Comparison of ENCODE assay signal across 1 cellular context in the genomic region with DNA sequence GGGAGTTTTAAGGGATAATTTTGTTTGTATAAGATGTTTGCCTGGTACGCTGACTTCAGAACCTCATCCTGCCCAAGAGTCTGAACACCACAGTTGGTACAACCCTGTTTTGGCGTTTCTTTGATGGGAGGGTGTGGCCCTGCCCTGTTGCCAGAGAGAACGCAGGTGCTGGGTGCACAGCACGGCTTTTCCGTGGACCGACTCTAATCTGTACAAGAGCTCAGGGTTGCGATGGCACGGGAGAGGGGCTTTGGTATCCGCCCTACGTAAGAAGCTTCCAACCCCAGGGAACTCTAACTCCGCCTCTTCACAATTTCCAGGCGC.
TF ChIP-seq lines count a peak whose summit lies in the region.

No MANE protein-coding gene starts in this region.

TF ChIP-seq in HEK293, 187 proteins besides CTCF, POLR2A, EP300 and RAD21 (continued from another document):
- TF ChIP-seq, protein P1, sequence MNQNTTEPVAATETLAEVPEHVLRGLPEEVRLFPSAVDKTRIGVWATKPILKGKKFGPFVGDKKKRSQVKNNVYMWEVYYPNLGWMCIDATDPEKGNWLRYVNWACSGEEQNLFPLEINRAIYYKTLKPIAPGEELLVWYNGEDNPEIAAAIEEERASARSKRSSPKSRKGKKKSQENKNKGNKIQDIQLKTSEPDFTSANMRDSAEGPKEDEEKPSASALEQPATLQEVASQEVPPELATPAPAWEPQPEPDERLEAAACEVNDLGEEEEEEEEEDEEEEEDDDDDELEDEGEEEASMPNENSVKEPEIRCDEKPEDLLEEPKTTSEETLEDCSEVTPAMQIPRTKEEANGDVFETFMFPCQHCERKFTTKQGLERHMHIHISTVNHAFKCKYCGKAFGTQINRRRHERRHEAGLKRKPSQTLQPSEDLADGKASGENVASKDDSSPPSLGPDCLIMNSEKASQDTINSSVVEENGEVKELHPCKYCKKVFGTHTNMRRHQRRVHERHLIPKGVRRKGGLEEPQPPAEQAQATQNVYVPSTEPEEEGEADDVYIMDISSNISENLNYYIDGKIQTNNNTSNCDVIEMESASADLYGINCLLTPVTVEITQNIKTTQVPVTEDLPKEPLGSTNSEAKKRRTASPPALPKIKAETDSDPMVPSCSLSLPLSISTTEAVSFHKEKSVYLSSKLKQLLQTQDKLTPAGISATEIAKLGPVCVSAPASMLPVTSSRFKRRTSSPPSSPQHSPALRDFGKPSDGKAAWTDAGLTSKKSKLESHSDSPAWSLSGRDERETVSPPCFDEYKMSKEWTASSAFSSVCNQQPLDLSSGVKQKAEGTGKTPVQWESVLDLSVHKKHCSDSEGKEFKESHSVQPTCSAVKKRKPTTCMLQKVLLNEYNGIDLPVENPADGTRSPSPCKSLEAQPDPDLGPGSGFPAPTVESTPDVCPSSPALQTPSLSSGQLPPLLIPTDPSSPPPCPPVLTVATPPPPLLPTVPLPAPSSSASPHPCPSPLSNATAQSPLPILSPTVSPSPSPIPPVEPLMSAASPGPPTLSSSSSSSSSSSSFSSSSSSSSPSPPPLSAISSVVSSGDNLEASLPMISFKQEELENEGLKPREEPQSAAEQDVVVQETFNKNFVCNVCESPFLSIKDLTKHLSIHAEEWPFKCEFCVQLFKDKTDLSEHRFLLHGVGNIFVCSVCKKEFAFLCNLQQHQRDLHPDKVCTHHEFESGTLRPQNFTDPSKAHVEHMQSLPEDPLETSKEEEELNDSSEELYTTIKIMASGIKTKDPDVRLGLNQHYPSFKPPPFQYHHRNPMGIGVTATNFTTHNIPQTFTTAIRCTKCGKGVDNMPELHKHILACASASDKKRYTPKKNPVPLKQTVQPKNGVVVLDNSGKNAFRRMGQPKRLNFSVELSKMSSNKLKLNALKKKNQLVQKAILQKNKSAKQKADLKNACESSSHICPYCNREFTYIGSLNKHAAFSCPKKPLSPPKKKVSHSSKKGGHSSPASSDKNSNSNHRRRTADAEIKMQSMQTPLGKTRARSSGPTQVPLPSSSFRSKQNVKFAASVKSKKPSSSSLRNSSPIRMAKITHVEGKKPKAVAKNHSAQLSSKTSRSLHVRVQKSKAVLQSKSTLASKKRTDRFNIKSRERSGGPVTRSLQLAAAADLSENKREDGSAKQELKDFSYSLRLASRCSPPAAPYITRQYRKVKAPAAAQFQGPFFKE (tag by site-specific recombination; IDR thresholded peaks at IDR 0.05; ENCODE audit: borderline replicate concordance), result no peak
- TF ChIP-seq RBAK (tag by site-specific recombination; IDR thresholded peaks at IDR 0.05) (no peak), ZNF37A (tag by site-specific recombination; IDR thresholded peaks at IDR 0.05) (no peak), ZNF530 (tag by site-specific recombination; IDR thresholded peaks at IDR 0.05; ENCODE audit: low read depth) (no peak), ZNF600 (tag by site-specific recombination; IDR thresholded peaks at IDR 0.05) (0 out of 2 replicates have a peak, but pooled peaks have one; percentile 57), ZNF19 (tag by site-specific recombination; IDR thresholded peaks at IDR 0.05; ENCODE audit: low read depth) (no peak), ZNF24 (tag by site-specific recombination; IDR thresholded peaks at IDR 0.05) (no peak)
- TF ChIP-seq, protein P2, sequence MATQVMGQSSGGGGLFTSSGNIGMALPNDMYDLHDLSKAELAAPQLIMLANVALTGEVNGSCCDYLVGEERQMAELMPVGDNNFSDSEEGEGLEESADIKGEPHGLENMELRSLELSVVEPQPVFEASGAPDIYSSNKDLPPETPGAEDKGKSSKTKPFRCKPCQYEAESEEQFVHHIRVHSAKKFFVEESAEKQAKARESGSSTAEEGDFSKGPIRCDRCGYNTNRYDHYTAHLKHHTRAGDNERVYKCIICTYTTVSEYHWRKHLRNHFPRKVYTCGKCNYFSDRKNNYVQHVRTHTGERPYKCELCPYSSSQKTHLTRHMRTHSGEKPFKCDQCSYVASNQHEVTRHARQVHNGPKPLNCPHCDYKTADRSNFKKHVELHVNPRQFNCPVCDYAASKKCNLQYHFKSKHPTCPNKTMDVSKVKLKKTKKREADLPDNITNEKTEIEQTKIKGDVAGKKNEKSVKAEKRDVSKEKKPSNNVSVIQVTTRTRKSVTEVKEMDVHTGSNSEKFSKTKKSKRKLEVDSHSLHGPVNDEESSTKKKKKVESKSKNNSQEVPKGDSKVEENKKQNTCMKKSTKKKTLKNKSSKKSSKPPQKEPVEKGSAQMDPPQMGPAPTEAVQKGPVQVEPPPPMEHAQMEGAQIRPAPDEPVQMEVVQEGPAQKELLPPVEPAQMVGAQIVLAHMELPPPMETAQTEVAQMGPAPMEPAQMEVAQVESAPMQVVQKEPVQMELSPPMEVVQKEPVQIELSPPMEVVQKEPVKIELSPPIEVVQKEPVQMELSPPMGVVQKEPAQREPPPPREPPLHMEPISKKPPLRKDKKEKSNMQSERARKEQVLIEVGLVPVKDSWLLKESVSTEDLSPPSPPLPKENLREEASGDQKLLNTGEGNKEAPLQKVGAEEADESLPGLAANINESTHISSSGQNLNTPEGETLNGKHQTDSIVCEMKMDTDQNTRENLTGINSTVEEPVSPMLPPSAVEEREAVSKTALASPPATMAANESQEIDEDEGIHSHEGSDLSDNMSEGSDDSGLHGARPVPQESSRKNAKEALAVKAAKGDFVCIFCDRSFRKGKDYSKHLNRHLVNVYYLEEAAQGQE (tag by site-specific recombination; IDR thresholded peaks at IDR 0.05), result no peak
- TF ChIP-seq, protein P3, sequence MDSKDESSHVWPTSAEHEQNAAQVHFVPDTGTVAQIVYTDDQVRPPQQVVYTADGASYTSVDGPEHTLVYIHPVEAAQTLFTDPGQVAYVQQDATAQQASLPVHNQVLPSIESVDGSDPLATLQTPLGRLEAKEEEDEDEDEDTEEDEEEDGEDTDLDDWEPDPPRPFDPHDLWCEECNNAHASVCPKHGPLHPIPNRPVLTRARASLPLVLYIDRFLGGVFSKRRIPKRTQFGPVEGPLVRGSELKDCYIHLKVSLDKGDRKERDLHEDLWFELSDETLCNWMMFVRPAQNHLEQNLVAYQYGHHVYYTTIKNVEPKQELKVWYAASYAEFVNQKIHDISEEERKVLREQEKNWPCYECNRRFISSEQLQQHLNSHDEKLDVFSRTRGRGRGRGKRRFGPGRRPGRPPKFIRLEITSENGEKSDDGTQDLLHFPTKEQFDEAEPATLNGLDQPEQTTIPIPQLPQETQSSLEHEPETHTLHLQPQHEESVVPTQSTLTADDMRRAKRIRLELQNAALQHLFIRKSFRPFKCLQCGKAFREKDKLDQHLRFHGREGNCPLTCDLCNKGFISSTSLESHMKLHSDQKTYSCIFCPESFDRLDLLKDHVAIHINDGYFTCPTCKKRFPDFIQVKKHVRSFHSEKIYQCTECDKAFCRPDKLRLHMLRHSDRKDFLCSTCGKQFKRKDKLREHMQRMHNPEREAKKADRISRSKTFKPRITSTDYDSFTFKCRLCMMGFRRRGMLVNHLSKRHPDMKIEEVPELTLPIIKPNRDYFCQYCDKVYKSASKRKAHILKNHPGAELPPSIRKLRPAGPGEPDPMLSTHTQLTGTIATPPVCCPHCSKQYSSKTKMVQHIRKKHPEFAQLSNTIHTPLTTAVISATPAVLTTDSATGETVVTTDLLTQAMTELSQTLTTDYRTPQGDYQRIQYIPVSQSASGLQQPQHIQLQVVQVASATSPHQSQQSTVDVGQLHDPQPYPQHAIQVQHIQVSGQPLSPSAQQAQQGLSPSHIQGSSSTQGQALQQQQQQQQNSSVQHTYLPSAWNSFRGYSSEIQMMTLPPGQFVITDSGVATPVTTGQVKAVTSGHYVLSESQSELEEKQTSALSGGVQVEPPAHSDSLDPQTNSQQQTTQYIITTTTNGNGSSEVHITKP (tag by site-specific recombination; IDR thresholded peaks at IDR 0.05), result peak; percentile 69
